8 cellular contexts compared by ENCODE assay signal in the genomic region with DNA sequence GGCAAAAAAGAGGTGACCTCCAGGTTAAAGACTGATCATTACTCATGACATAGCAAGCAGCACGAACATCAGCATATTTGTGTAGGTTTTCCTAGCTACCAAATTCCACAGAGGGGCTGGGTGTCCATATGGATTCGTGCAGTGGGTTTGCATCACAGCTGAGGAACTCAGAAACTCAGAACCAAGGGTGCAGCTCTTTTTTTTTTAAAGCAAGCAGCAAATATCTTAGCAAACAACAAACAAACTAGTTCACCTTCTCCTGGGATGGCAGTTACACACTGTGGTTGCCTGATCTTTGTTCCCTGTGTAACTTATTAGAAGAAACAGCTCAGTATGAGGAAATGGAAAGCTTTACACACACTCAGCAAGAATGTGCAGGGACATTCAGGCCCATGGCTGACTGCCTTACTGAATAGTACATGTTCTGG. TPM values are rescaled to one million over a fixed set of nuclear protein-coding genes. Genes with fewer than 3 reads are reported as not detected.
DNase-seq lines count a peak whose midpoint lies in the region; ATAC-seq, FAIRE-seq and TF ChIP-seq lines count a peak whose summit lies in the region.

No MANE protein-coding gene starts in this region.

- no peaks in the 10 kb centered on the region for H4K20me1 ChIP-seq in keratinocyte (ENCODE audit: control insufficient read depth, extremely low read depth, insufficient read depth, low read length)

- peak; percentile 90 for FAIRE-seq in keratinocyte (lab: Jason Lieb, UNC)

- TF ChIP-seq EP300 in upper lobe of left lung (IDR thresholded peaks at IDR 0.05): no peak

- WGBS in upper lobe of left lung, 2 donors: 38 to 53% methylated on average over 2 of the region's 2 CpGs

- peak overlapping the region; percentile 81 for H3K4me2 ChIP-seq in keratinocyte (ENCODE audit: control insufficient read depth, extremely low read depth, insufficient read depth, low read depth, low read length)

- peaks cover 4 to 5% of the 10 kb centered on the region in 2 experiments for H3K36me3 ChIP-seq in keratinocyte (ENCODE audit: control insufficient read depth in 2 of 2, extremely low read depth in 1 of 2, insufficient read depth in 2 of 2, low read length in 2 of 2)
- H3K36me3 ChIP-seq in upper lobe of left lung: no peaks in the 10 kb centered on the region

- peaks cover 72% of the 10 kb centered on the region for H3K4me1 Mint-ChIP-seq in activated CD4-positive, alpha-beta memory T cell treated with anti-CD3 and anti-CD28 coated beads, Interleukin-2, amount 10 ng/mL, durations not matched to agents 7 days and 5 days

- peak; percentile 51 for DNase-seq in stimulated activated CD4-positive, alpha-beta T cell treated with anti-CD3 and anti-CD28 coated beads, Interleukin-15, amount 100 ng/mL, for 24 hours
- no peak for DNase-seq in stimulated activated CD4-positive, alpha-beta T cell treated with anti-CD3 and anti-CD28 coated beads, Interleukin-4, amount 100 ng/mL, for 1 hour
- DNase-seq in activated CD4-positive, alpha-beta memory T cell treated with anti-CD3 and anti-CD28 coated beads, Interleukin-2, amount 10 ng/mL, durations not matched to agents 7 days and 5 days: no peak
- DNase-seq in keratinocyte (ENCODE audit: low read depth, low spot score): peak; percentile 69
- DNase-seq in upper lobe of left lung: peak in 1 of 2 donors; percentile 42
- no peak for DNase-seq in NCI-H1092 treated with DMSO at 0.1 percent for 48 hours (lab: John Stamatoyannopoulos, UW)
- no peak for DNase-seq in activated gamma-delta T cell (lab: John Stamatoyannopoulos, UW)
- no peak for DNase-seq in SIG-M5 (lab: John Stamatoyannopoulos, UW)

- H3K27me3 ChIP-seq in keratinocyte (ENCODE audit: control insufficient read depth, extremely low read depth, insufficient read depth, low read length) (no peaks in the 10 kb centered on the region), upper lobe of left lung (peaks cover 0 to 6% (median 0%) of the 10 kb centered on the region in 4 donors)

- peak overlapping the region; percentile 96 for H3K27ac ChIP-seq in keratinocyte (ENCODE audit: control insufficient read depth, insufficient read depth, low read length)
- H3K27ac ChIP-seq in upper lobe of left lung: peak overlapping the region in 1 of 4 donors; percentile 39

- CTCF ChIA-PET in activated CD4-positive, alpha-beta memory T cell treated with anti-CD3 and anti-CD28 coated beads, Interleukin-2, amount 10 ng/mL, durations not matched to agents 7 days and 5 days (lab: Charles Lee): interaction anchor here (0.9 to 6.1 kb wide), 3 partner anchors 12 to 61 kb away, joined by 5 to 49 read pairs (median 14); no protein-coding TSS in a partner anchor

- peak overlapping the region; percentile 98 for H3K9ac ChIP-seq in keratinocyte (ENCODE audit: control insufficient read depth, extremely low read depth, insufficient read depth, low read length)

- H3K4me3 Mint-ChIP-seq in activated CD4-positive, alpha-beta memory T cell treated with anti-CD3 and anti-CD28 coated beads, Interleukin-2, amount 10 ng/mL, durations not matched to agents 7 days and 5 days: peak overlapping the region; percentile 25

- no peaks in the 10 kb centered on the region for H3K9me3 ChIP-seq in keratinocyte (ENCODE audit: control insufficient read depth, low read depth, low read length)
- no peaks in the 10 kb centered on the region for H3K9me3 ChIP-seq in upper lobe of left lung

- peaks cover 8% of the 10 kb centered on the region for H3K27me3 Mint-ChIP-seq in activated CD4-positive, alpha-beta memory T cell treated with anti-CD3 and anti-CD28 coated beads, Interleukin-2, amount 10 ng/mL, durations not matched to agents 7 days and 5 days

- dilution Hi-C loops in keratinocyte (cut with MboI; ENCODE audit: extremely low pct_ligation_motif_present, low sequenced_read_pairs): no loop called here

- peaks cover 6% of the 10 kb centered on the region for H3K9me3 Mint-ChIP-seq in activated CD4-positive, alpha-beta memory T cell treated with anti-CD3 and anti-CD28 coated beads, Interleukin-2, amount 10 ng/mL, durations not matched to agents 7 days and 5 days

- ATAC-seq in upper lobe of left lung (ENCODE audit: low FRiP score in 2 of 2): peak; percentile 41 to 48

- POLR2A ChIA-PET in activated CD4-positive, alpha-beta memory T cell treated with anti-CD3 and anti-CD28 coated beads, Interleukin-2, amount 10 ng/mL, durations not matched to agents 7 days and 5 days (lab: Charles Lee): interaction anchor here (0.8 to 3.8 kb wide), 7 partner anchors 13 to 79 kb away, joined by 3 to 13 read pairs (median 4); a partner anchor contains a TSS

- H2AFZ ChIP-seq in keratinocyte (ENCODE audit: control insufficient read depth, low read length): no peak overlapping the region

- H3K4me1 ChIP-seq in keratinocyte (ENCODE audit: control insufficient read depth, extremely low read depth, insufficient read depth, low read length): peaks cover 58% of the 10 kb centered on the region
- H3K4me1 ChIP-seq in upper lobe of left lung: peaks cover 25 to 31% (median 27%) of the 10 kb centered on the region in 4 donors

- no peaks in the 10 kb centered on the region for H3K9me1 ChIP-seq in keratinocyte (ENCODE audit: control insufficient read depth, extremely low read depth, insufficient read depth, low read length)

- no peak for TF ChIP-seq POLR2A in upper lobe of left lung (IDR thresholded peaks at IDR 0.05)

- H3K4me3 ChIP-seq in keratinocyte (ENCODE audit: control insufficient read depth in 2 of 3, extremely low read depth in 1 of 3, insufficient read depth in 2 of 3, low read depth in 1 of 3, low read length in 3 of 3) (peak overlapping the region; percentile 2 to 55 (median 50)), upper lobe of left lung (no peak overlapping the region)

- TF ChIP-seq CTCF in keratinocyte (optimal IDR thresholded peaks at IDR 0.05 in 1 of 3, IDR thresholded peaks at IDR 0.05 in 1 of 3, conservative IDR thresholded peaks at IDR 0.05 in 1 of 3; ENCODE audit: extremely low read depth in 1 of 3, insufficient read depth in 2 of 3, low read length in 3 of 3) (no peak), upper lobe of left lung (IDR thresholded peaks at IDR 0.05) (no peak)

- H3K36me3 Mint-ChIP-seq in activated CD4-positive, alpha-beta memory T cell treated with anti-CD3 and anti-CD28 coated beads, Interleukin-2, amount 10 ng/mL, durations not matched to agents 7 days and 5 days (ENCODE audit: low read depth): peaks cover 36% of the 10 kb centered on the region

- H3K79me2 ChIP-seq in keratinocyte (ENCODE audit: control insufficient read depth, insufficient read depth, low read length): peaks cover 83% of the 10 kb centered on the region

- H3K27ac Mint-ChIP-seq in activated CD4-positive, alpha-beta memory T cell treated with anti-CD3 and anti-CD28 coated beads, Interleukin-2, amount 10 ng/mL, durations not matched to agents 7 days and 5 days: peak overlapping the region; percentile 48

RNA-seq across cellular contexts. Expression of a gene that starts 4.1 kb away (rescaled TPM):
- total RNA-seq in activated CD4-positive, alpha-beta memory T cell treated with anti-CD3 and anti-CD28 coated beads, Interleukin-2, amount 10 ng/mL, durations not matched to agents 7 days and 5 days: 10 to 100 TPM; 49.6 to 53.2 TPM
- polyA plus RNA-seq in keratinocyte: 119 to 244 TPM (median 209 TPM) in 3 replicates
- polyA plus RNA-seq in keratinocyte (2011; ENCODE audit: low read depth): 126 TPM
- 83.4 and 168 TPM in 2 replicates for polyA plus RNA-seq in keratinocyte (2011; cell fraction: cytosol; rRNA removed)
- polyA plus RNA-seq in keratinocyte (2011; cell fraction: nucleus; rRNA removed): 141 and 143 TPM in 2 replicates
- polyA plus RNA-seq in keratinocyte (2012; ENCODE audit: low replicate concordance): 109 and 156 TPM in 2 replicates
- polyA minus RNA-seq in keratinocyte: 113 to 127 TPM (median 125 TPM) in 3 replicates
- polyA minus RNA-seq in keratinocyte (2011; cell fraction: cytosol; rRNA and poly(A)+ RNA removed): 103 TPM
- 127 and 253 TPM in 2 replicates for polyA minus RNA-seq in keratinocyte (2011; cell fraction: nucleus; rRNA and poly(A)+ RNA removed)
- 10 to 100 TPM in 5 of 6 donors, 1 to 10 TPM in 1; 8.4 to 37.2 (median 26.2) TPM for total RNA-seq in upper lobe of left lung

Comparison
In these comparisons a context has a peak if more than half of its experiments do, and no peak if none do; other contexts are left out.
1. DNase-seq: peak in stimulated activated CD4-positive, alpha-beta T cell treated with anti-CD3 and anti-CD28 coated beads, Interleukin-15, amount 100 ng/mL, for 24 hours (single experiment) and keratinocyte (single experiment); none in stimulated activated CD4-positive, alpha-beta T cell treated with anti-CD3 and anti-CD28 coated beads, Interleukin-4, amount 100 ng/mL, for 1 hour (single experiment), activated CD4-positive, alpha-beta memory T cell treated with anti-CD3 and anti-CD28 coated beads, Interleukin-2, amount 10 ng/mL, durations not matched to agents 7 days and 5 days (single experiment), NCI-H1092 treated with DMSO at 0.1 percent for 48 hours (single experiment), activated gamma-delta T cell (single experiment) and SIG-M5 (single experiment).
2. H3K4me3 ChIP-seq: peak in keratinocyte (3 of 3); none in upper lobe of left lung (0 of 4).